ENCODE assay signal across 9 cellular contexts in the genomic region with DNA sequence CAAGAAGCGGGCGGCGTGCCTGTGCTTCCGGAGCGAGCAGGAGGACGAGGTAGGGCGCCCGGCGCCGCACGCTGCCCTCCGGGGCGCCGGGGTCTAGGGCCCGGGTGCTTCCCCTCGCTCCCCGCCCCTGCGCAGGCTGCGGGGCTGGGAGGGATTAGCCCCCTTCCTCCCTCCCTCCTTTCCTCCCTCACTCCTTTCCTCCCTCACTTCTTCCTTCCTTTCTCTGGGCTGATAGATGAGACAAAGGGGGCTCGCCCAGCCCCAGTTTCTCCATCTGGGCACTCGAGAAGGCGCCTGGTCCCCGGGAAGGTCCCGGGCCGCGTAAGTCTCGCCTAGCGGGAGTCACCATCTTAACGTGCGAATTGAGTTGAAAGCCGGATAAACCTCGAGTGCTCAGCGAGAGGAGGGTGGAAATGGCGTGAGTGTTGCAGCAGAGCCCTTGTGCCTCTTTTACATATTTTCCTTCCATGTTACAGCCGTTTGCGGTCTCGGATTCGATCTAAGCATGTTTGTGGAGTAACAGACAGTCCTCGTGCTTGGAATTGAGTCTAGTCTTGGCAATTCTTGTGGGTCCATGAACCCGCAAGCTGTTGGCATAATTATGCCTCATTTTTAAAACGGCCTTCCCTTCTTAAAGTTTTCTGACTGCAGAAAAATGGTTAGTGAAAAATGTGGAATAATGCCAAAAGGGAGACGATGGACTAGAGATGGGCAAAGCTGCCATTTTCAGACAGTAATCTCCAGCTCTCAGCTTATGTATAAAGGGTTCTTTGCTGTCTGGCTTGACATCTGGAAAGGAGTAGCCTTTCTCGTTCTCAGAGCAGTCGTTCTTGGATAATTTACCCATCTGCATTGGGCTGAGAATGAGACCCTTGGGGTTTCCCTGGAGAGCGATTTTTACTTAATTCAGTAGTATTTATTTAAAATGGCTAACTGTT. TPM values are rescaled to one million over a fixed set of nuclear protein-coding genes. Genes with fewer than 3 reads are reported as not detected.
DNase-seq lines count a peak whose midpoint lies in the region; ATAC-seq, FAIRE-seq and TF ChIP-seq lines count a peak whose summit lies in the region.
"Had no signal": no experiment of that assay in that cellular context is flagged by ENCODE, and none has a peak within 500 bp of the region (broad histone marks: within the 10 kb centered on the region; RNA-seq: fewer than 3 reads in every experiment).

No MANE protein-coding gene starts in this region.

- DNase-seq in COR-L47 (lab: John Stamatoyannopoulos, UW): peak; percentile 26
- DNase-seq in HK-2 (ENCODE audit: unreplicated experiment): peak; percentile 66
- DNase-seq in RCC 7860 (ENCODE audit: low spot score): peak; percentile 32
- peak; percentile 23 to 39 for DNase-seq in activated T-helper 1 cell treated with anti-CD3 and anti-CD28 coated beads, Interleukin-2, amount 50 U/mL, for 16 hours (ENCODE audit: low read depth in 1 of 2, low spot score in 1 of 2)
- peak; percentile 72 for DNase-seq in fibroblast of pulmonary artery (ENCODE audit: low read depth)
- peak in 33 of 56 donors; percentile 3 to 61 (median 36) for DNase-seq in nucleus accumbens (lab: John Stamatoyannopoulos, UW)

- peak overlapping the region; percentile 87 for H3K4me3 ChIP-seq in fibroblast of pulmonary artery (replicated peaks; ENCODE audit: low read depth, low read length)

- FAIRE-seq in RCC 7860 (lab: Jason Lieb, UNC): no peak
- FAIRE-seq: islet of Langerhans had no signal

- ATAC-seq in GM19455 (IDR thresholded peaks at IDR 0.05; ENCODE audit: unreplicated experiment): peak; percentile 36

- H3K27ac ChIP-seq in temporal lobe (ENCODE audit: low read depth, low read length): peak overlapping the region; percentile 64

- no peak for TF ChIP-seq CTCF in fibroblast of pulmonary artery (IDR thresholded peaks at IDR 0.05; ENCODE audit: low read length, missing control alignments)

RNA-seq across cellular contexts. Expression of gene NUDT4, which starts 0.9 kb away (rescaled TPM):
- 93.4 TPM for total RNA-seq in temporal lobe

Comparison
In these comparisons a context has a peak if more than half of its experiments do, and no peak if none do; other contexts are left out.
1. Peak in every context shown above with its lines: DNase-seq, ATAC-seq, H3K4me3 ChIP-seq and H3K27ac ChIP-seq.